In genomic region chr6:137415834-137416190, GRCh38 we compare ENCODE assay signal across 10 cellular contexts.
A peak's percentile ranks its signal among the peaks of the same experiment; 100 is the strongest.
DNase-seq lines count a peak whose midpoint lies in the region; ATAC-seq, FAIRE-seq and TF ChIP-seq lines count a peak whose summit lies in the region.
"Had no signal": no experiment of that assay in that cellular context is flagged by ENCODE, and none has a peak within 500 bp of the region (broad histone marks: within the 10 kb centered on the region; RNA-seq: fewer than 3 reads in every experiment).

No MANE protein-coding gene starts in this region.

- RAD21 ChIA-PET in HCT116 (lab: Charles Lee; ENCODE audit: low non-redundant PET in 1 of 2, low total read pairs in 2 of 2, uncharacterized antibody in 2 of 2, unreplicated experiment in 2 of 2), result no interaction called here

- no peaks in the 10 kb centered on the region for H3K79me2 ChIP-seq in HCT116 (ENCODE audit: insufficient read depth, low read length)

- DNase-seq in HCT116 (ENCODE audit: low read depth, low spot score) (no peak), MCF 10A (ENCODE audit: unreplicated experiment) (no peak), natural killer cell (no peak), retina (no peak), small intestine (no peak), activated gamma-delta T cell (lab: John Stamatoyannopoulos, UW) (no peak)
- no peak for DNase-seq in stimulated activated CD4-positive, alpha-beta T cell treated with anti-CD3 and anti-CD28 coated beads, Interleukin-15, amount 100 ng/mL, for 24 hours
- DNase-seq: NCI-H2171 had no signal

- H3K9me3 Mint-ChIP-seq in MCF 10A (ENCODE audit: unreplicated experiment) (no peaks in the 10 kb centered on the region), natural killer cell (no peaks in the 10 kb centered on the region)

- no peak for TF ChIP-seq POLR2A in HCT116 (IDR thresholded peaks at IDR 0.05; ENCODE audit: borderline replicate concordance, extremely low read depth, insufficient read depth, insufficient read length)

- POLR2A ChIA-PET in HCT116 (lab: Charles Lee) (no interaction called here), MCF 10A (lab: Yijun Ruan, JAX) (no interaction called here)

- ATAC-seq in HCT116, result no peak
- no peak for ATAC-seq in natural killer cell

- H3K9ac ChIP-seq in BLaER1 (no peak overlapping the region), HCT116 (ENCODE audit: low read length) (no peak overlapping the region)

- H3K27ac Mint-ChIP-seq in MCF 10A (ENCODE audit: low read depth, unreplicated experiment), result no peak overlapping the region
- peak overlapping the region; percentile 94 to 98 for H3K27ac Mint-ChIP-seq in natural killer cell

- 0 out of 2 replicates have a peak overlapping the region, but pooled peaks have one; percentile 67 for H3K4me2 ChIP-seq in BLaER1
- H3K4me2 ChIP-seq in HCT116 (ENCODE audit: low read length), result 0 out of 2 replicates have a peak overlapping the region, but pooled peaks have one; percentile 21

- CTCF ChIA-PET in HCT116 (lab: Charles Lee) (no interaction called here), MCF 10A (lab: Yijun Ruan, JAX) (interaction anchor here (1.9 kb wide), 1 partner anchor 38 kb away, joined by 4 read pairs; no protein-coding TSS in a partner anchor)

- 37 to 42% (median 38%) methylated on average over 5 of the region's 5 CpGs for WGBS in small intestine, 3 donors

- no peaks in the 10 kb centered on the region for H4K20me1 ChIP-seq in BLaER1
- H4K20me1 ChIP-seq in HCT116 (ENCODE audit: insufficient read depth), result no peaks in the 10 kb centered on the region

- no peaks in the 10 kb centered on the region for H3K27me3 Mint-ChIP-seq in MCF 10A (ENCODE audit: insufficient read depth, unreplicated experiment)
- no peaks in the 10 kb centered on the region for H3K27me3 Mint-ChIP-seq in natural killer cell (ENCODE audit: low read depth in 2 of 2)

- H3K4me1 ChIP-seq in BLaER1 (peaks cover 22% of the 10 kb centered on the region), HCT116 (ENCODE audit: control insufficient read depth in 1 of 2, insufficient read depth in 2 of 2, low read length in 2 of 2) (no peaks in the 10 kb centered on the region), small intestine (ENCODE audit: control insufficient read depth in 2 of 2, insufficient read depth in 1 of 2, low read depth in 1 of 2, low read length in 1 of 2) (peaks cover 0 to 3% of the 10 kb centered on the region in 2 donors)

- TF ChIP-seq CTCF in HCT116 (IDR thresholded peaks at IDR 0.05 in 2 of 3, conservative IDR thresholded peaks at IDR 0.05 in 1 of 3; ENCODE audit: borderline replicate concordance in 1 of 3, insufficient read depth in 1 of 3, low read depth in 2 of 3, low read length in 2 of 3) (no peak), MCF 10A (IDR thresholded peaks at IDR 0.05; ENCODE audit: unreplicated experiment) (no peak), natural killer cell (IDR thresholded peaks at IDR 0.05) (peak; percentile 28)

- FAIRE-seq in small intestine (lab: Jason Lieb, UNC), result no peak

- no peaks in the 10 kb centered on the region for H3K9me2 ChIP-seq in HCT116 (ENCODE audit: insufficient read depth)

- H3K4me1 Mint-ChIP-seq in MCF 10A (ENCODE audit: insufficient read depth, unreplicated experiment) (peaks cover 6% of the 10 kb centered on the region), natural killer cell (peaks cover 20 to 21% of the 10 kb centered on the region in 2 donors)

- no peaks in the 10 kb centered on the region for H3K27me3 ChIP-seq in BLaER1
- H3K27me3 ChIP-seq in HCT116 (ENCODE audit: insufficient read depth, low read length), result no peaks in the 10 kb centered on the region
- no peaks in the 10 kb centered on the region for H3K27me3 ChIP-seq in small intestine (ENCODE audit: control insufficient read depth in 2 of 2, insufficient read depth in 2 of 2, low read length in 2 of 2)

- H3K36me3 Mint-ChIP-seq in MCF 10A (ENCODE audit: insufficient read depth, unreplicated experiment), result no peaks in the 10 kb centered on the region
- H3K36me3 Mint-ChIP-seq in natural killer cell, result no peaks in the 10 kb centered on the region

- BruUV-seq in HCT116 (replicated peaks; lab: Mats Ljungman, UMichigan) (no TSS peak), MCF 10A (replicated peaks; lab: Mats Ljungman, UMichigan) (no TSS peak)

- H3K36me3 ChIP-seq in BLaER1 (no peaks in the 10 kb centered on the region), HCT116 (ENCODE audit: control insufficient read depth in 1 of 2, insufficient read depth in 2 of 2, low read length in 2 of 2) (no peaks in the 10 kb centered on the region), small intestine (ENCODE audit: control insufficient read depth in 2 of 2, insufficient read depth in 2 of 2, low read length in 2 of 2) (no peaks in the 10 kb centered on the region)

- H3K9me3 ChIP-seq in BLaER1 (no peaks in the 10 kb centered on the region; the same call in 1 of the 2 replicates), HCT116 (ENCODE audit: control insufficient read depth in 1 of 2, insufficient read depth in 1 of 2, low read depth in 1 of 2, low read length in 2 of 2) (no peaks in the 10 kb centered on the region), small intestine (ENCODE audit: control insufficient read depth, low read depth) (no peaks in the 10 kb centered on the region)

- H2AFZ ChIP-seq in HCT116 (ENCODE audit: low read depth, low read length, poor library complexity, severe bottlenecking), result peak overlapping the region; percentile 12

- intact Hi-C loops in HCT116 (cut with micrococcal nuclease) (no loop called here), MCF 10A (cut with micrococcal nuclease) (loop anchor here (1.0 kb wide), 1 partner anchor 145 kb away; no protein-coding TSS in a partner anchor), natural killer cell (cut with micrococcal nuclease) (loop anchor here (1.0 kb wide), 3 partner anchors 74 to 322 kb away; no protein-coding TSS in a partner anchor)

- TF ChIP-seq RAD21 in HCT116 (IDR thresholded peaks at IDR 0.05; ENCODE audit: low read depth), result no peak

- no peak overlapping the region for H3K27ac ChIP-seq in BLaER1
- H3K27ac ChIP-seq in HCT116 (ENCODE audit: low read depth, low read length), result no peak overlapping the region
- no peak overlapping the region for H3K27ac ChIP-seq in small intestine (ENCODE audit: low read depth in 1 of 2, low read length in 1 of 2)

- H3K4me3 Mint-ChIP-seq in MCF 10A (ENCODE audit: unreplicated experiment) (peak overlapping the region; percentile 63), natural killer cell (peak overlapping the region; percentile 93)

- H3K4me3 ChIP-seq in BLaER1 (no peak overlapping the region), HCT116 (replicated peaks in 1 of 2; ENCODE audit: low read depth in 1 of 2, low read length in 2 of 2) (no peak overlapping the region), small intestine (ENCODE audit: low read depth in 1 of 2, low read length in 2 of 2) (no peak overlapping the region)
- H3K4me3 ChIP-seq: K562 had no signal

TF ChIP-seq in HCT116, 20 proteins besides CTCF, POLR2A, EP300 and RAD21:
- no peak for TF ChIP-seq EZH2phosphoT487 (IDR thresholded peaks at IDR 0.05; ENCODE audit: borderline replicate concordance)
- no peak for TF ChIP-seq SP1 (IDR thresholded peaks at IDR 0.05; ENCODE audit: low read depth)
- no peak for TF ChIP-seq SRF (IDR thresholded peaks at IDR 0.05; ENCODE audit: low read depth)
- no peak for TF ChIP-seq CEBPB (IDR thresholded peaks at IDR 0.05; ENCODE audit: low read depth)
- TF ChIP-seq ELF1 (IDR thresholded peaks at IDR 0.05; ENCODE audit: borderline replicate concordance, low read depth), result no peak
